In genomic region chr19:5339950-5340636, GRCh38 we compare ENCODE assay signal across 8 cellular contexts. TPM values are rescaled to one million over a fixed set of nuclear protein-coding genes. Genes with fewer than 3 reads are reported as not detected.
DNase-seq lines count a peak whose midpoint lies in the region; ATAC-seq, FAIRE-seq and TF ChIP-seq lines count a peak whose summit lies in the region.

No MANE protein-coding gene starts in this region.

- H3K4me1 ChIP-seq in lung (ENCODE audit: control insufficient read depth in 2 of 2, insufficient read depth in 2 of 2, low read length in 2 of 2): peaks cover 4 to 5% of the 10 kb centered on the region in 2 donors

- TF ChIP-seq POLR2A in NB4 (IDR thresholded peaks at IDR 0.05; ENCODE audit: extremely low read depth, insufficient read length): no peak

- TF ChIP-seq CTCF in NB4 (IDR thresholded peaks at IDR 0.05; ENCODE audit: low read depth, low read length) (no peak), choroid plexus epithelial cell (conservative IDR thresholded peaks at IDR 0.05; ENCODE audit: low read depth, low read length) (no peak), lung (IDR thresholded peaks at IDR 0.05; ENCODE audit: control extremely low read depth, extremely low read depth) (no peak)

- H3K4me3 ChIP-seq in GM08714 (ENCODE audit: low read length) (peak overlapping the region; percentile 39; the same call in 1 of the 2 replicates), NB4 (ENCODE audit: low read depth, low read length) (no peak overlapping the region), choroid plexus epithelial cell (ENCODE audit: low read depth, low read length) (peak overlapping the region; percentile 65), lung (peak overlapping the region; percentile 28)

- 1 to 2% methylated on average over 29 to 73 of the region's 73 CpGs for WGBS in lung, 2 donors

- no peak overlapping the region for H3K27ac ChIP-seq in lung (ENCODE audit: low read depth in 1 of 2, low read length in 1 of 2)

- no peaks in the 10 kb centered on the region for H3K36me3 ChIP-seq in lung (ENCODE audit: control insufficient read depth in 2 of 2, insufficient read depth in 2 of 2, low read length in 2 of 2)

- peaks cover 0 to 3% of the 10 kb centered on the region in 2 donors for H3K9me3 ChIP-seq in lung (ENCODE audit: control insufficient read depth in 2 of 2, insufficient read depth in 1 of 2, low read length in 1 of 2)

- FAIRE-seq in urothelium cell line (lab: Jason Lieb, UNC): no peak

- DNase-seq in NB4 (ENCODE audit: low read depth) (peak; percentile 32), choroid plexus epithelial cell (ENCODE audit: low read depth) (no peak), lung (ENCODE audit: low spot score) (no peak), urothelium cell line (ENCODE audit: low spot score) (peak; percentile 52)
- no peak for DNase-seq in effector CD8-positive, alpha-beta T cell (lab: John Stamatoyannopoulos, UW)
- DNase-seq in stimulated activated CD4-positive, alpha-beta T cell treated with anti-CD3 and anti-CD28 coated beads, Interleukin-2, amount 100 ng/mL, for 48 hours: no peak

- ATAC-seq in lung (ENCODE audit: insufficient read depth, low FRiP score) (no peak), GM21528 (IDR thresholded peaks at IDR 0.05; ENCODE audit: low FRiP score, unreplicated experiment) (no peak)

- H3K27me3 ChIP-seq in lung (ENCODE audit: control insufficient read depth, insufficient read depth): peaks cover 16% of the 10 kb centered on the region

RNA-seq across cellular contexts. Expression of gene PTPRS, which starts 0.5 kb away (rescaled TPM):
- 10 to 100 TPM; 81.7 to 96.7 TPM for total RNA-seq in lung
- 10 to 100 TPM; 10.9 to 11.1 TPM for polyA plus RNA-seq in lung

Comparison
In these comparisons a context has a peak if more than half of its experiments do, and no peak if none do; other contexts are left out.
1. DNase-seq: peak in NB4 (single experiment) and urothelium cell line (single experiment); none in choroid plexus epithelial cell (single experiment), lung (single experiment), effector CD8-positive, alpha-beta T cell (single experiment) and stimulated activated CD4-positive, alpha-beta T cell treated with anti-CD3 and anti-CD28 coated beads, Interleukin-2, amount 100 ng/mL, for 48 hours (0 of 2).